23 cellular contexts compared by ENCODE assay signal in the genomic region with DNA sequence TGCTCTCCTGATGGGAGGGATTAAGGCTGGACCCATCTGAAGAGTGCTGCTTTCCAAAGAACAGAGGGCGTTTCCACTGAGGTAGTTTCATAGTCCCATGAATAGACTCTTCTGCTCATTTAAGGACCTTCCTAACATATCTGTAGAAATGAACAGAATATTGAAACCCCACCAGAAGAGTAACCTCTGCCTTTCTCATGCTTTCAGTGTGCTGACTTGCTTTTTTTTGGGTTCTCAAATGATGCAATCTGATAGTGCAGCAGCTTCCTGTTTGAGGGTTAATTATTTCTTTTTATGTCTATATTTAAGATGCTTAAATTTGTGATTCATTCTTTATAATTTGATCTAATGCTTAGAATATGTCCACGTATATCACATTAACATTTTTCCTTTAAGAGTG.
DNase-seq lines count a peak whose midpoint lies in the region; ATAC-seq, FAIRE-seq and TF ChIP-seq lines count a peak whose summit lies in the region.
"Had no signal": no experiment of that assay in that cellular context is flagged by ENCODE, and none has a peak within 500 bp of the region (broad histone marks: within the 10 kb centered on the region; RNA-seq: fewer than 3 reads in every experiment).

No MANE protein-coding gene starts in this region.

- H3K4me3 ChIP-seq in naive thymus-derived CD4-positive, alpha-beta T cell (ENCODE audit: low read length), result peak overlapping the region; percentile 63
- H3K4me3 ChIP-seq: left ventricle myocardium inferior, SJCRH30 had no signal

- no peaks in the 10 kb centered on the region for H3K36me3 ChIP-seq in naive thymus-derived CD4-positive, alpha-beta T cell (ENCODE audit: control insufficient read depth in 2 of 3, insufficient read depth in 3 of 3, low read length in 3 of 3)
- H3K36me3 ChIP-seq: left ventricle myocardium inferior, SJCRH30 had no signal

- peaks cover 11% of the 10 kb centered on the region for H3K36me3 Mint-ChIP-seq in activated CD8-positive, alpha-beta memory T cell treated with anti-CD3 and anti-CD28 coated beads, Interleukin-2, amount 10 ng/mL, durations not matched to agents 7 days and 5 days
- H3K36me3 Mint-ChIP-seq in activated CD8-positive, alpha-beta T cell treated with anti-CD3 and anti-CD28 coated beads for 36 hours (ENCODE audit: low read depth), result no peaks in the 10 kb centered on the region
- H3K36me3 Mint-ChIP-seq in naive thymus-derived CD4-positive, alpha-beta T cell, result peaks cover 0 to 16% (median 0%) of the 10 kb centered on the region in 5 donors
- H3K36me3 Mint-ChIP-seq: IgD-negative memory B cell had no signal

- no peaks in the 10 kb centered on the region for H3K9me3 ChIP-seq in naive thymus-derived CD4-positive, alpha-beta T cell (ENCODE audit: control insufficient read depth in 2 of 3, low read length in 3 of 3)
- H3K9me3 ChIP-seq: left ventricle myocardium inferior, SJCRH30 had no signal

- TF ChIP-seq CTCF in activated CD8-positive, alpha-beta T cell treated with anti-CD3 and anti-CD28 coated beads for 36 hours (IDR thresholded peaks at IDR 0.05), result no peak

- no peaks in the 10 kb centered on the region for H3K27me3 ChIP-seq in naive thymus-derived CD4-positive, alpha-beta T cell (ENCODE audit: control insufficient read depth in 2 of 2, insufficient read depth in 2 of 2, low read length in 2 of 2)
- H3K27me3 ChIP-seq: foreskin keratinocyte, SJCRH30 had no signal

- no peak for DNase-seq in activated CD8-positive, alpha-beta memory T cell treated with anti-CD3 and anti-CD28 coated beads, Interleukin-2, amount 10 ng/mL, durations not matched to agents 7 days and 5 days
- no peak for DNase-seq in activated CD8-positive, alpha-beta memory T cell treated with anti-CD3 and anti-CD28 coated beads for 24 hours
- DNase-seq in GM12892 (ENCODE audit: insufficient read length) (no peak), ecto neural progenitor cell (ENCODE audit: low spot score) (no peak)
- no peak for DNase-seq in activated CD8-positive, alpha-beta T cell treated with anti-CD3 and anti-CD28 coated beads for 36 hours
- peak in 3 of 9 donors; percentile 6 to 13 (median 8) for DNase-seq in naive thymus-derived CD4-positive, alpha-beta T cell
- no peak for DNase-seq in stimulated activated CD4-positive, alpha-beta T cell treated with anti-CD3 and anti-CD28 coated beads, Interleukin-4, amount 100 ng/mL, for 4 hours
- DNase-seq: ACHN; C1 segment of cervical spinal cord; effector CD4-positive, alpha-beta T cell; foreskin keratinocyte; immature natural killer cell; left ventricle myocardium inferior; midbrain; NCI-H1417 treated with DMSO at 0.1 percent for 48 hours; NCI-H2107; SJCRH30 had no signal

- FAIRE-seq in GM12892 (lab: Jason Lieb, UNC), result peak; percentile 74
- FAIRE-seq: G401.6, H54, RCC 7860 had no signal

- CTCF ChIA-PET in activated CD8-positive, alpha-beta memory T cell treated with anti-CD3 and anti-CD28 coated beads, Interleukin-2, amount 10 ng/mL, durations not matched to agents 7 days and 5 days (lab: Charles Lee), result interaction anchor here (0.9 to 1.5 kb wide), 3 partner anchors 8 to 76 kb away, joined by 3 to 4 read pairs (median 3); no protein-coding TSS in a partner anchor
- CTCF ChIA-PET in activated CD8-positive, alpha-beta T cell treated with anti-CD3 and anti-CD28 coated beads for 36 hours (lab: Charles Lee), result interaction anchor here (0.6 to 2.1 kb wide), 4 partner anchors 20 to 307 kb away, joined by 3 to 6 read pairs (median 4); no protein-coding TSS in a partner anchor
- CTCF ChIA-PET in naive thymus-derived CD4-positive, alpha-beta T cell (lab: Charles Lee), result interaction anchor here (1.5 kb wide), 1 partner anchor 9 kb away, joined by 6 read pairs; no protein-coding TSS in a partner anchor

- peak overlapping the region; percentile 96 for H3K27ac Mint-ChIP-seq in activated CD8-positive, alpha-beta memory T cell treated with anti-CD3 and anti-CD28 coated beads, Interleukin-2, amount 10 ng/mL, durations not matched to agents 7 days and 5 days
- H3K27ac Mint-ChIP-seq in activated CD8-positive, alpha-beta T cell treated with anti-CD3 and anti-CD28 coated beads for 36 hours, result peak overlapping the region; percentile 92
- H3K27ac Mint-ChIP-seq in naive thymus-derived CD4-positive, alpha-beta T cell, result peak overlapping the region; percentile 86 to 98 (median 93)
- H3K27ac Mint-ChIP-seq: IgD-negative memory B cell had no signal

- peak; percentile 8 for ATAC-seq in activated CD8-positive, alpha-beta memory T cell treated with anti-CD3 and anti-CD28 coated beads, Interleukin-2, amount 10 ng/mL, durations not matched to agents 7 days and 5 days
- ATAC-seq in activated CD8-positive, alpha-beta T cell treated with anti-CD3 and anti-CD28 coated beads for 36 hours, result peak; percentile 20
- no peak for ATAC-seq in naive thymus-derived CD4-positive, alpha-beta T cell
- ATAC-seq in HG02759 (IDR thresholded peaks at IDR 0.05; ENCODE audit: unreplicated experiment), result no peak
- ATAC-seq: foreskin keratinocyte, sciatic nerve had no signal

- intact Hi-C loops in activated CD8-positive, alpha-beta T cell treated with anti-CD3 and anti-CD28 coated beads for 36 hours (cut with micrococcal nuclease), result loop anchor here (10.0 kb wide), 1 partner anchor 878 kb away; no protein-coding TSS in a partner anchor
- intact Hi-C loops in naive thymus-derived CD4-positive, alpha-beta T cell (cut with micrococcal nuclease), result loop anchor here (1.0 to 2.0 kb wide), 8 partner anchors 46 to 308 kb away; no protein-coding TSS in a partner anchor

- peaks cover 3% of the 10 kb centered on the region for H3K27me3 Mint-ChIP-seq in activated CD8-positive, alpha-beta memory T cell treated with anti-CD3 and anti-CD28 coated beads, Interleukin-2, amount 10 ng/mL, durations not matched to agents 7 days and 5 days
- peaks cover 9% of the 10 kb centered on the region for H3K27me3 Mint-ChIP-seq in activated CD8-positive, alpha-beta T cell treated with anti-CD3 and anti-CD28 coated beads for 36 hours
- peaks cover 0 to 16% (median 10%) of the 10 kb centered on the region in 5 donors for H3K27me3 Mint-ChIP-seq in naive thymus-derived CD4-positive, alpha-beta T cell

- H3K4me1 ChIP-seq in naive thymus-derived CD4-positive, alpha-beta T cell (ENCODE audit: control insufficient read depth in 2 of 2, insufficient read depth in 2 of 2, low read length in 2 of 2), result peaks cover 3 to 18% of the 10 kb centered on the region in 2 donors
- H3K4me1 ChIP-seq: foreskin keratinocyte, left ventricle myocardium inferior, SJCRH30 had no signal

- peak overlapping the region; percentile 78 for H3K4me3 Mint-ChIP-seq in activated CD8-positive, alpha-beta memory T cell treated with anti-CD3 and anti-CD28 coated beads, Interleukin-2, amount 10 ng/mL, durations not matched to agents 7 days and 5 days
- peak overlapping the region; percentile 71 for H3K4me3 Mint-ChIP-seq in activated CD8-positive, alpha-beta T cell treated with anti-CD3 and anti-CD28 coated beads for 36 hours
- H3K4me3 Mint-ChIP-seq in naive thymus-derived CD4-positive, alpha-beta T cell, result peak overlapping the region; percentile 84 to 95 (median 88)

- H3K9me3 Mint-ChIP-seq in activated CD8-positive, alpha-beta memory T cell treated with anti-CD3 and anti-CD28 coated beads, Interleukin-2, amount 10 ng/mL, durations not matched to agents 7 days and 5 days (ENCODE audit: low read depth), result no peaks in the 10 kb centered on the region
- H3K9me3 Mint-ChIP-seq in activated CD8-positive, alpha-beta T cell treated with anti-CD3 and anti-CD28 coated beads for 36 hours, result no peaks in the 10 kb centered on the region
- no peaks in the 10 kb centered on the region for H3K9me3 Mint-ChIP-seq in naive thymus-derived CD4-positive, alpha-beta T cell

- POLR2A ChIA-PET in activated CD8-positive, alpha-beta T cell treated with anti-CD3 and anti-CD28 coated beads for 36 hours (lab: Charles Lee), result interaction anchor here (0.8 to 1.3 kb wide), 4 partner anchors 27 to 76 kb away, joined by 3 read pairs; no protein-coding TSS in a partner anchor
- POLR2A ChIA-PET in naive thymus-derived CD4-positive, alpha-beta T cell (lab: Charles Lee), result interaction anchor here (0.7 to 2.8 kb wide), 8 partner anchors 8 to 239 kb away, joined by 3 to 13 read pairs (median 3); a partner anchor contains a TSS

- peak overlapping the region; percentile 72 for H3K27ac ChIP-seq in naive thymus-derived CD4-positive, alpha-beta T cell (ENCODE audit: low read depth, low read length)
- H3K27ac ChIP-seq: foreskin keratinocyte, left ventricle myocardium inferior, SJCRH30 had no signal

- peaks cover 57% of the 10 kb centered on the region for H3K4me1 Mint-ChIP-seq in activated CD8-positive, alpha-beta memory T cell treated with anti-CD3 and anti-CD28 coated beads, Interleukin-2, amount 10 ng/mL, durations not matched to agents 7 days and 5 days
- peaks cover 47% of the 10 kb centered on the region for H3K4me1 Mint-ChIP-seq in activated CD8-positive, alpha-beta T cell treated with anti-CD3 and anti-CD28 coated beads for 36 hours (ENCODE audit: low read depth)
- peaks cover 24 to 73% (median 39%) of the 10 kb centered on the region in 7 donors for H3K4me1 Mint-ChIP-seq in naive thymus-derived CD4-positive, alpha-beta T cell

- no peak for TF ChIP-seq POLR2A in GM12892 (IDR thresholded peaks at IDR 0.05; ENCODE audit: low read depth, low read length)

Comparison
In these comparisons a context has a peak if more than half of its experiments do, and no peak if none do; other contexts are left out.
1. ATAC-seq: peak in activated CD8-positive, alpha-beta memory T cell treated with anti-CD3 and anti-CD28 coated beads, Interleukin-2, amount 10 ng/mL, durations not matched to agents 7 days and 5 days (single experiment) and activated CD8-positive, alpha-beta T cell treated with anti-CD3 and anti-CD28 coated beads for 36 hours (single experiment); none in naive thymus-derived CD4-positive, alpha-beta T cell (single experiment) and HG02759 (single experiment).
2. Peak in every context shown above with its lines, with median percentiles within 50 percentile points of each other: H3K27ac Mint-ChIP-seq and H3K4me3 Mint-ChIP-seq.